Comparison of ENCODE assay signal across 22 cellular contexts in the genomic region with DNA sequence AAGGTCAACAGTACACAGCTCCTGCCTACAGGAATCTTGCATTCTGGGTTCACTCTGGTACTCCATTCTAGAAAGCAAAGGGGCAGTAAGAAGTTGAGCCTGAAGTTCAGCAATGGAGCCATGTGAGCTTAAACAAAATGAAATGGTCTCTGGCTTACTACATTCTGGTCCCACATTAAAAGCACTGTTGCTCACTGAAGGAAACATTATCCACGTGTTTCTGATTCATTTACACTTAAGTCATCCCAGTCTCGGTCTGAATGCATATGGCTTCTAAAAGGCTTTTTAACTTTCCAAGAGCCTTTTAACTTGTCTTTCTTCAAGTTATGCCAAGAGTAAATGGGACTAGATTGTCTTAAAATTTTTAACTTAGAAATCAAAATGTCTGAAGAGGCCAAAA.
"Had no signal": no experiment of that assay in that cellular context is flagged by ENCODE, and none has a peak within 500 bp of the region (broad histone marks: within the 10 kb centered on the region; RNA-seq: fewer than 3 reads in every experiment).

No MANE protein-coding gene starts in this region.

- H3K4me1 ChIP-seq: lower lobe of right lung, prostate gland, sigmoid colon, spleen, tibial nerve, upper lobe of left lung had no signal

- H3K9me3 ChIP-seq: gastrocnemius medialis, lower lobe of right lung, prostate gland, sigmoid colon, thoracic aorta, tibial nerve, upper lobe of left lung had no signal

- H3K36me3 ChIP-seq: gastrocnemius medialis, lower lobe of right lung, prostate gland, sigmoid colon, spleen, thoracic aorta, tibial nerve, upper lobe of left lung had no signal

- H3K27me3 ChIP-seq: gastrocnemius medialis, sigmoid colon, spleen, tibial nerve, upper lobe of left lung had no signal

- ATAC-seq: esophagus mucosa; gastrocnemius medialis; left ventricle myocardium superior; lower lobe of right lung; naive thymus-derived CD8-positive, alpha-beta T cell; right cardiac atrium; stimulated activated naive B cell treated with anti-CD40 and anti-IgM and Interleukin-4, amounts not matched to agents 10 μg/mL and 1 μg/mL and 100 μg/mL, for 72 hours had no signal

- H3K4me3 ChIP-seq: dorsolateral prefrontal cortex, gastrocnemius medialis, lower lobe of right lung, prostate gland, sigmoid colon, skin epidermis, spleen, thoracic aorta, tibial nerve, upper lobe of left lung had no signal

- H3K27ac ChIP-seq: dorsolateral prefrontal cortex, epithelial cell of prostate, lower lobe of right lung, prostate gland, sigmoid colon, spleen, thoracic aorta, tibial nerve, upper lobe of left lung had no signal

- DNase-seq: dorsolateral prefrontal cortex; effector CD8-positive, alpha-beta T cell; endodermal cell; gastrocnemius medialis; head of caudate nucleus; left ventricle myocardium superior; lower lobe of right lung; naive thymus-derived CD8-positive, alpha-beta T cell; nephron progenitor cell; nucleus accumbens; right cardiac atrium; sigmoid colon; spleen; stimulated activated CD4-positive, alpha-beta T cell treated with anti-CD3 and anti-CD28 coated beads, Interleukin-2, amount 100 ng/mL, for 48 hours; stimulated activated naive B cell treated with anti-CD40 and anti-IgM and Interleukin-4, amounts not matched to agents 10 μg/mL and 1 μg/mL and 100 μg/mL, for 72 hours; upper lobe of left lung had no signal
